23 cellular contexts compared by ENCODE assay signal in the genomic region with DNA sequence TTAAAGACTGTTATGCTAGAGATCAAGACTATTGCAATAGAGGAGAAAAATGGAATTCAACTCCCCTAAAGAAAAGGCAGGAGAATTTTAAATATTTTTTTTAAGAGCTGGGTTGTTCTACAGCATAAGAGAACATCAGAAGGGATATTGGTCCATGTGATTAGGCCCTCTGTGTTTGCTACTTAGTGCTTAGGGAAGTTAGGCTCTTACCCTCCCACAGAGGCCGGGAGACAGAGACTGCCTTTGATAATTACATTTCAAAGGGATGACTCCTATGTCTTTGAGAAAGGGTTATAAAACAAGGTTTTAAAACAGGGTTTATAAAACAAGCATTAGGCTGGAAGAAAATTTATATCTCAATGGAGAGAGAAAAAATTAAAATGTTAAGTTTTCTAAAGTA.
"Had no signal": no experiment of that assay in that cellular context is flagged by ENCODE, and none has a peak within 500 bp of the region (broad histone marks: within the 10 kb centered on the region; RNA-seq: fewer than 3 reads in every experiment).

No MANE protein-coding gene starts in this region.

- H3K27ac ChIP-seq: adrenal gland, KMS-11, Peyer's patch, VCaP had no signal

- H3K27me3 ChIP-seq: adrenal gland, Peyer's patch had no signal

- H3K4me3 Mint-ChIP-seq: activated CD4-positive, alpha-beta T cell treated with anti-CD3 and anti-CD28 coated beads for 36 hours; activated CD8-positive, alpha-beta T cell treated with anti-CD3 and anti-CD28 coated beads for 36 hours; activated naive CD8-positive, alpha-beta T cell treated with anti-CD3 and anti-CD28 coated beads, Interleukin-2, amount 10 ng/mL, durations not matched to agents 7 days and 5 days; activated T-cell treated with anti-CD3 and anti-CD28 coated beads, Interleukin-2, amount 50 U/mL, for 72 hours; T-cell had no signal

- H3K36me3 ChIP-seq: adrenal gland, Peyer's patch had no signal

- H3K27me3 Mint-ChIP-seq: activated CD4-positive, alpha-beta T cell treated with anti-CD3 and anti-CD28 coated beads for 36 hours; activated CD8-positive, alpha-beta T cell treated with anti-CD3 and anti-CD28 coated beads for 36 hours; activated naive CD8-positive, alpha-beta T cell treated with anti-CD3 and anti-CD28 coated beads, Interleukin-2, amount 10 ng/mL, durations not matched to agents 7 days and 5 days; T-cell had no signal

- H3K9me3 ChIP-seq: adrenal gland, Peyer's patch had no signal

- H3K9me3 Mint-ChIP-seq: activated naive CD8-positive, alpha-beta T cell treated with anti-CD3 and anti-CD28 coated beads, Interleukin-2, amount 10 ng/mL, durations not matched to agents 7 days and 5 days had no signal

- H3K36me3 Mint-ChIP-seq: activated naive CD8-positive, alpha-beta T cell treated with anti-CD3 and anti-CD28 coated beads, Interleukin-2, amount 10 ng/mL, durations not matched to agents 7 days and 5 days; T-cell had no signal

- H3K9ac ChIP-seq: KMS-11 had no signal

- H3K27ac Mint-ChIP-seq: activated CD4-positive, alpha-beta T cell treated with anti-CD3 and anti-CD28 coated beads for 36 hours; activated CD8-positive, alpha-beta T cell treated with anti-CD3 and anti-CD28 coated beads for 36 hours; activated naive CD8-positive, alpha-beta T cell treated with anti-CD3 and anti-CD28 coated beads, Interleukin-2, amount 10 ng/mL, durations not matched to agents 7 days and 5 days; activated T-cell treated with anti-CD3 and anti-CD28 coated beads, Interleukin-2, amount 50 U/mL, for 72 hours; activated T-helper 2 cell treated with anti-CD3 and anti-CD28 coated beads, Interferon-gamma antibody, Interleukin-2, Interleukin-4, amounts not matched to agents 10 μg/mL and 5 μg/mL and 100 μg/mL, durations not matched to agents 14 hours and 24 hours and 36 hours; T-cell had no signal

- H3K4me3 ChIP-seq: adrenal gland, Peyer's patch had no signal

- H3K4me1 Mint-ChIP-seq: activated CD4-positive, alpha-beta T cell treated with anti-CD3 and anti-CD28 coated beads for 36 hours; activated naive CD8-positive, alpha-beta T cell treated with anti-CD3 and anti-CD28 coated beads, Interleukin-2, amount 10 ng/mL, durations not matched to agents 7 days and 5 days; T-cell had no signal

- H3K4me2 ChIP-seq: KMS-11 had no signal

- H3K4me1 ChIP-seq: adrenal gland, Peyer's patch had no signal

- DNase-seq: activated CD4-positive, alpha-beta T cell treated with anti-CD3 and anti-CD28 coated beads for 36 hours; activated CD4-positive, alpha-beta T cell treated with anti-CD3 and anti-CD28 coated beads, Interleukin-2, amount 50 U/mL, for 1 hour; activated CD8-positive, alpha-beta memory T cell treated with anti-CD3 and anti-CD28 coated beads, Interleukin-2, amount 50 U/mL, for 4 hours; activated CD8-positive, alpha-beta T cell treated with anti-CD3 and anti-CD28 coated beads for 36 hours; activated naive CD4-positive, alpha-beta T cell treated with anti-CD3 and anti-CD28 coated beads, Interleukin-2, amount 50 U/mL, for 16 hours; activated naive CD8-positive, alpha-beta T cell treated with anti-CD3 and anti-CD28 coated beads, Interleukin-2, amount 10 ng/mL, durations not matched to agents 7 days and 5 days; activated T-cell treated with anti-CD3 and anti-CD28 coated beads, Interleukin-2, amount 50 U/mL, for 72 hours; adrenal gland; cerebellar nuclear complex; MM.1S; NCI-H1105 treated with DMSO at 0.1 percent for 48 hours; NCI-H1436 treated with DMSO at 0.1 percent for 48 hours; NCI-H187; NCI-H2081; NCI-H446; Peyer's patch; SHP77; T-cell; T-helper 2 cell; T1000 had no signal
